In genomic region chr20:50534567-50534966, GRCh38 we compare ENCODE assay signal across 13 cellular contexts. TPM values are rescaled to one million over a fixed set of nuclear protein-coding genes. Genes with fewer than 3 reads are reported as not detected.
DNase-seq lines count a peak whose midpoint lies in the region; ATAC-seq and TF ChIP-seq lines count a peak whose summit lies in the region.
"Had no signal": no experiment of that assay in that cellular context is flagged by ENCODE, and none has a peak within 500 bp of the region (broad histone marks: within the 10 kb centered on the region; RNA-seq: fewer than 3 reads in every experiment).

No MANE protein-coding gene starts in this region.

- H3K27ac Mint-ChIP-seq in activated B cell treated with CpG ODN at 0.5 μM for 24 hours: peak overlapping the region; percentile 24
- H3K27ac Mint-ChIP-seq in T-helper 2 cell treated with Interferon-gamma antibody and Interleukin-4, amounts not matched to agents 5 μg/mL and 100 μg/mL, for 36 hours: no peak overlapping the region
- H3K27ac Mint-ChIP-seq: activated naive CD4-positive, alpha-beta T cell treated with anti-CD3 and anti-CD28 coated beads, Interleukin-2, amount 10 ng/mL, durations not matched to agents 7 days and 5 days had no signal

- H3K36me3 ChIP-seq in HEK293 (ENCODE audit: control insufficient read depth in 2 of 2, insufficient read depth in 1 of 2, low read length in 2 of 2): no peaks in the 10 kb centered on the region
- H3K36me3 ChIP-seq in thymus (ENCODE audit: control insufficient read depth, insufficient read depth): no peaks in the 10 kb centered on the region

- no peak overlapping the region for H3K4me3 Mint-ChIP-seq in activated B cell treated with CpG ODN at 0.5 μM for 24 hours
- no peak overlapping the region for H3K4me3 Mint-ChIP-seq in T-helper 2 cell treated with Interferon-gamma antibody and Interleukin-4, amounts not matched to agents 5 μg/mL and 100 μg/mL, for 36 hours
- H3K4me3 Mint-ChIP-seq: activated CD4-positive, alpha-beta T cell treated with anti-CD3 and anti-CD28 coated beads, Interleukin-2, amount 10 ng/mL, durations not matched to agents 24 days and 14 days; activated naive CD4-positive, alpha-beta T cell treated with anti-CD3 and anti-CD28 coated beads, Interleukin-2, amount 10 ng/mL, durations not matched to agents 7 days and 5 days had no signal

- H3K36me3 Mint-ChIP-seq in activated B cell treated with CpG ODN at 0.5 μM for 24 hours (ENCODE audit: low read depth): peaks cover 63% of the 10 kb centered on the region
- peaks cover 16% of the 10 kb centered on the region for H3K36me3 Mint-ChIP-seq in T-helper 2 cell treated with Interferon-gamma antibody and Interleukin-4, amounts not matched to agents 5 μg/mL and 100 μg/mL, for 36 hours (ENCODE audit: low read depth)

- no peak for DNase-seq in activated B cell treated with CpG ODN at 0.5 μM for 24 hours
- DNase-seq in kidney glomerular epithelial cell (lab: John Stamatoyannopoulos, UW): peak; percentile 62
- DNase-seq in cerebellum (ENCODE audit: low spot score): no peak
- no peak for DNase-seq in ecto neural progenitor cell (ENCODE audit: low spot score)
- no peak for DNase-seq in T-helper 2 cell treated with Interferon-gamma antibody and Interleukin-4, amounts not matched to agents 5 μg/mL and 100 μg/mL, for 36 hours (ENCODE audit: low spot score)
- DNase-seq: activated CD4-positive, alpha-beta T cell treated with anti-CD3 and anti-CD28 coated beads, Interleukin-2, amount 10 ng/mL, durations not matched to agents 24 days and 14 days; activated naive CD4-positive, alpha-beta T cell treated with anti-CD3 and anti-CD28 coated beads, Interleukin-2, amount 10 ng/mL, durations not matched to agents 7 days and 5 days; effector CD4-positive, alpha-beta T cell; NCI-H510A treated with DMSO at 0.1 percent for 48 hours; stimulated activated CD4-positive, alpha-beta T cell treated with anti-CD3 and anti-CD28 coated beads, Interleukin-12 subunit alpha, Interleukin-12 subunit beta, amount 100 ng/mL, for 4 hours; stimulated activated CD8-positive, alpha-beta memory T cell treated with anti-CD3 and anti-CD28 coated beads, Interleukin-4, amount 100 ng/mL, for 48 hours had no signal

- H3K27me3 Mint-ChIP-seq in activated B cell treated with CpG ODN at 0.5 μM for 24 hours: no peaks in the 10 kb centered on the region
- H3K27me3 Mint-ChIP-seq in T-helper 2 cell treated with Interferon-gamma antibody and Interleukin-4, amounts not matched to agents 5 μg/mL and 100 μg/mL, for 36 hours (ENCODE audit: low read depth): no peaks in the 10 kb centered on the region
- H3K27me3 Mint-ChIP-seq: activated CD4-positive, alpha-beta T cell treated with anti-CD3 and anti-CD28 coated beads, Interleukin-2, amount 10 ng/mL, durations not matched to agents 24 days and 14 days; activated naive CD4-positive, alpha-beta T cell treated with anti-CD3 and anti-CD28 coated beads, Interleukin-2, amount 10 ng/mL, durations not matched to agents 7 days and 5 days had no signal

- H3K4me1 ChIP-seq in HEK293 (ENCODE audit: control insufficient read depth, insufficient read depth, low read length): peaks cover 15% of the 10 kb centered on the region
- peaks cover 3% of the 10 kb centered on the region for H3K4me1 ChIP-seq in thymus (ENCODE audit: control insufficient read depth, insufficient read depth, low read length)

- H3K4me1 Mint-ChIP-seq in activated B cell treated with CpG ODN at 0.5 μM for 24 hours: peaks cover 76% of the 10 kb centered on the region
- peaks cover 30% of the 10 kb centered on the region for H3K4me1 Mint-ChIP-seq in T-helper 2 cell treated with Interferon-gamma antibody and Interleukin-4, amounts not matched to agents 5 μg/mL and 100 μg/mL, for 36 hours (ENCODE audit: low read depth)

- H3K4me3 ChIP-seq in HEK293 (ENCODE audit: low read depth, low read length): no peak overlapping the region
- H3K4me3 ChIP-seq in thymus (ENCODE audit: low read length): no peak overlapping the region

- peaks cover 6% of the 10 kb centered on the region for H3K9me3 Mint-ChIP-seq in activated B cell treated with CpG ODN at 0.5 μM for 24 hours
- no peaks in the 10 kb centered on the region for H3K9me3 Mint-ChIP-seq in T-helper 2 cell treated with Interferon-gamma antibody and Interleukin-4, amounts not matched to agents 5 μg/mL and 100 μg/mL, for 36 hours
- H3K9me3 Mint-ChIP-seq: activated CD4-positive, alpha-beta T cell treated with anti-CD3 and anti-CD28 coated beads, Interleukin-2, amount 10 ng/mL, durations not matched to agents 24 days and 14 days; activated naive CD4-positive, alpha-beta T cell treated with anti-CD3 and anti-CD28 coated beads, Interleukin-2, amount 10 ng/mL, durations not matched to agents 7 days and 5 days had no signal

- H3K27ac ChIP-seq in HEK293 (ENCODE audit: extremely low read depth, low read depth, low read length) (no peak overlapping the region), thymus (ENCODE audit: low read depth) (peak overlapping the region; percentile 40)

- WGBS in thymus: 92% methylated on average over 1 of the region's 1 CpG

- intact Hi-C loops in activated B cell treated with CpG ODN at 0.5 μM for 24 hours (cut with micrococcal nuclease): no loop called here

- TF ChIP-seq CTCF in HEK293 (tag by site-specific recombination; IDR thresholded peaks at IDR 0.05): no peak
- no peak for TF ChIP-seq CTCF in activated B cell treated with CpG ODN at 0.5 μM for 24 hours (IDR thresholded peaks at IDR 0.05)

- H3K9me3 ChIP-seq in HEK293 (ENCODE audit: control insufficient read depth, insufficient read depth, low read depth, low read length): no peaks in the 10 kb centered on the region
- no peaks in the 10 kb centered on the region for H3K9me3 ChIP-seq in thymus (ENCODE audit: control insufficient read depth)

- ATAC-seq in activated B cell treated with CpG ODN at 0.5 μM for 24 hours (ENCODE audit: low read depth): no peak

- no peaks in the 10 kb centered on the region for H3K27me3 ChIP-seq in thymus (ENCODE audit: control insufficient read depth, insufficient read depth)

- CTCF ChIA-PET in HEK293 (lab: Yijun Ruan, JAX): interaction anchor here (0.6 to 1.8 kb wide), 4 partner anchors 23 to 452 kb away, joined by 3 to 5 read pairs (median 3); partner anchors contain the start of gene BCAS4
- CTCF ChIA-PET in activated B cell treated with CpG ODN at 0.5 μM for 24 hours (lab: Charles Lee): no interaction called here

- POLR2A ChIA-PET in HEK293 (lab: Yijun Ruan, JAX) (no interaction called here), activated B cell treated with CpG ODN at 0.5 μM for 24 hours (lab: Charles Lee) (interaction anchor here (1.5 to 61.9 kb wide), 2 partner anchors 8 to 20 kb away, joined by 7 to 1679 read pairs; partner anchors contain the start of gene PTPN1)

TF ChIP-seq in HEK293, 187 proteins besides CTCF, POLR2A, EP300 and RAD21:
- TF ChIP-seq ZNF654 (tag by site-specific recombination; IDR thresholded peaks at IDR 0.05; ENCODE audit: low read depth): no peak
- no peak for TF ChIP-seq MEIS1 (CRISPR knock-in tag; IDR thresholded peaks at IDR 0.05; ENCODE audit: borderline replicate concordance)
- peak; percentile 71; the same call in 1 of the 2 replicates for TF ChIP-seq ZNF394 (tag by site-specific recombination; IDR thresholded peaks at IDR 0.05; ENCODE audit: borderline replicate concordance)
- TF ChIP-seq OSR2 (tag by site-specific recombination; IDR thresholded peaks at IDR 0.05): peak; percentile 67

RNA-seq across cellular contexts. Expression of gene PTPN1, which starts 24.4 kb away (rescaled TPM):
- total RNA-seq in activated B cell treated with CpG ODN at 0.5 μM for 24 hours (212 and 227 TPM in 2 replicates), cerebellum (13.9 TPM)
- polyA plus RNA-seq in thymus: 56.1 TPM

Comparison
In these comparisons a context has a peak if more than half of its experiments do, and no peak if none do; other contexts are left out.
1. RNA of gene PTPN1, which starts 24.4 kb away (total RNA-seq): 212 to 227 TPM in activated B cell treated with CpG ODN at 0.5 μM for 24 hours; 13.9 TPM in cerebellum (single experiment); every median in the first group is over 10 times any median in the second.